Comparison of ENCODE assay signal across 21 cellular contexts in the genomic region with DNA sequence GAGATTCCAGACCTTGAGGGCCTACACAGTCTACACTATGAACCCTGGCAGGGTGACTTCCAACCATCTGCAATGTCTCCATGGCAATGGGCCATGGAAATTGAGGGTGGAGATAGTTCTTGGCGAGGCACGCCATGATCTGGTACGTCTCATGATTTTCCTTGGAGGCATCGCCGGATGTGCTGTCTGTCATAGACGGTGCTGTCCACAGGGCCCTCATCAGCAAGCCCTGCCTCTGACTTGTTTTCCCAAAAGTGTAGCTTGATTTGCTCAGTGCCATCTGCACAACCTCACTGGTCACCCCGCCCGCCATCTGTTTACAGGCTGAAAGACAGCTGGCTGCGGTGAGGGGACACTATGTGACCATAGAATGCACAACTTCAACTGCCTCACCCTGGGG.
A peak's percentile ranks its signal among the peaks of the same experiment; 100 is the strongest.
DNase-seq lines count a peak whose midpoint lies in the region; ATAC-seq and TF ChIP-seq lines count a peak whose summit lies in the region.
"Had no signal": no experiment of that assay in that cellular context is flagged by ENCODE, and none has a peak within 500 bp of the region (broad histone marks: within the 10 kb centered on the region; RNA-seq: fewer than 3 reads in every experiment).

No MANE protein-coding gene starts in this region.

- H3K27me3 ChIP-seq in heart right ventricle (no peaks in the 10 kb centered on the region), upper lobe of right lung (no peaks in the 10 kb centered on the region), ovary (no peaks in the 10 kb centered on the region)
- H3K27me3 ChIP-seq: SJCRH30 had no signal

- TF ChIP-seq CTCF in heart right ventricle (IDR thresholded peaks at IDR 0.05): no peak
- no peak for TF ChIP-seq CTCF in upper lobe of right lung (IDR thresholded peaks at IDR 0.05)
- TF ChIP-seq CTCF in ovary (IDR thresholded peaks at IDR 0.05): no peak

- H3K4me1 ChIP-seq in heart right ventricle: peaks cover 0 to 13% (median 0%) of the 10 kb centered on the region in 9 donors
- H3K4me1 ChIP-seq in upper lobe of right lung: no peaks in the 10 kb centered on the region
- no peaks in the 10 kb centered on the region for H3K4me1 ChIP-seq in ovary (ENCODE audit: insufficient read depth)
- H3K4me1 ChIP-seq: BE2C had no signal

- H3K36me3 ChIP-seq in heart right ventricle (no peaks in the 10 kb centered on the region), upper lobe of right lung (no peaks in the 10 kb centered on the region), ovary (no peaks in the 10 kb centered on the region)
- H3K36me3 ChIP-seq: BE2C, SJCRH30 had no signal

- no peak overlapping the region for H3K4me3 ChIP-seq in heart right ventricle
- H3K4me3 ChIP-seq in upper lobe of right lung: no peak overlapping the region
- no peak overlapping the region for H3K4me3 ChIP-seq in ovary
- H3K4me3 ChIP-seq: GM23248, SJCRH30 had no signal

- no peak for TF ChIP-seq EP300 in ovary (IDR thresholded peaks at IDR 0.05)

- H3K9me3 ChIP-seq in heart right ventricle: no peaks in the 10 kb centered on the region
- no peaks in the 10 kb centered on the region for H3K9me3 ChIP-seq in upper lobe of right lung
- H3K9me3 ChIP-seq in ovary: no peaks in the 10 kb centered on the region
- H3K9me3 ChIP-seq: BE2C had no signal

- no peak for TF ChIP-seq POLR2A in ovary (IDR thresholded peaks at IDR 0.05)

- DNase-seq in Right ventricle myocardium inferior (ENCODE audit: missing footprints): peak; percentile 71
- DNase-seq in cardiac septum (ENCODE audit: low spot score): no peak
- DNase-seq in heart right ventricle: no peak
- peak; percentile 13 for DNase-seq in mucosa of gallbladder (ENCODE audit: low spot score)
- DNase-seq in upper lobe of right lung: no peak
- DNase-seq in ovary: no peak
- DNase-seq in activated CD4-positive, CD25-positive, alpha-beta regulatory T cell (lab: John Stamatoyannopoulos, UW): no peak
- DNase-seq: 8988T, ACHN, BE2C, Calu3, GM23248, Karpas-422, NCI-H1092 treated with DMSO at 0.1 percent for 48 hours, NCI-H1436, NCI-H187, NCI-H2171 treated with DMSO at 0.1 percent for 48 hours, NCI-H524 treated with DMSO at 0.1 percent for 48 hours, NCI-H774, SJCRH30 had no signal

- 79 to 82% methylated on average over 9 of the region's 9 CpGs for WGBS in heart right ventricle, 2 donors
- 94 to 97% (median 95%) methylated on average over 9 of the region's 9 CpGs for WGBS in ovary, 3 donors

- intact Hi-C loops in Right ventricle myocardium inferior (cut with DNase I) (no loop called here), cardiac septum (cut with DNase I) (no loop called here), heart right ventricle (cut with DNase I) (no loop called here), upper lobe of right lung (cut with DNase I) (no loop called here), ovary (cut with DNase I) (no loop called here)

- H3K27ac ChIP-seq in heart right ventricle (no peak overlapping the region), upper lobe of right lung (no peak overlapping the region), ovary (no peak overlapping the region)
- H3K27ac ChIP-seq: GM23248, SJCRH30 had no signal

- ATAC-seq in Right ventricle myocardium inferior (peak; percentile 74), heart right ventricle (peak in 6 of 8 donors; percentile 14 to 68 (median 30)), upper lobe of right lung (peak; percentile 22), GM21717 (IDR thresholded peaks at IDR 0.05; ENCODE audit: unreplicated experiment) (no peak)

Comparison
In these comparisons a context has a peak if more than half of its experiments do, and no peak if none do; other contexts are left out.
1. DNase-seq: peak in Right ventricle myocardium inferior (single experiment) and mucosa of gallbladder (single experiment); none in cardiac septum (single experiment), heart right ventricle (0 of 2), upper lobe of right lung (single experiment), ovary (0 of 5) and activated CD4-positive, CD25-positive, alpha-beta regulatory T cell (0 of 4).